Comparison of ENCODE assay signal across 1 cellular context in genomic region chr10:6753644-6754043, GRCh38.
TF ChIP-seq lines count a peak whose summit lies in the region.

No MANE protein-coding gene starts in this region.

TF ChIP-seq in H1, 55 proteins besides CTCF, POLR2A, EP300 and RAD21:
- TF ChIP-seq RBBP5 (IDR thresholded peaks at IDR 0.05; ENCODE audit: borderline replicate concordance, low read depth, low read length) (no peak), MAX (IDR thresholded peaks at IDR 0.05) (peak; percentile 35; the same call in 1 of the 2 replicates), E2F6 (IDR thresholded peaks at IDR 0.05) (peak; percentile 31; the same call in 1 of the 2 replicates), TAF7 (optimal IDR thresholded peaks at IDR 0.05; ENCODE audit: borderline replicate concordance, low read depth, low read length) (no peak), SIX5 (IDR thresholded peaks at IDR 0.05; ENCODE audit: low read depth, low read length) (0 out of 2 replicates have a peak, but pooled peaks have one; percentile 3), NANOG (IDR thresholded peaks at IDR 0.05; ENCODE audit: insufficient read depth, low read depth, low read length, poor library complexity, severe bottlenecking) (no peak)
